Comparison of ENCODE assay signal across 5 cellular contexts in the genomic region with DNA sequence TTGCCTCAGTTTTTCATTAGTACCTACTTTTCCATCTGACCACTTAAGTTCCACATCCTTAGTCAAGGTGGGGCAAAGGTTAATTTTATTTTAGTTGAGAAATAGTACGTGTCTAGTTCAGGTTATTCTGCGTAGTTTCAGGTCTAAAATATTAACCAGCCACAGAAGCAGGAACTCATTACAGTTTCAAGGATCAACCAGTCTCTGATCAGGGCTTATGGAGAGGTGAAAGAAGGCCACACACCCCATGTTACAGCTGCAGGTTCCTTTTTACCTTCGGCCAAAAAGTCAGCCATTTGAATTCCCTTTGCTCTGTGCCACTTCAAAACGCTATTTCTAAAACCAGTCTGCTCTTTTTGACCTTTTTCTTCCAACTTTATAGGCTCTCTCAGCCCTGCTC.
"Had no signal": no experiment of that assay in that cellular context is flagged by ENCODE, and none has a peak within 500 bp of the region (broad histone marks: within the 10 kb centered on the region; RNA-seq: fewer than 3 reads in every experiment).

No MANE protein-coding gene starts in this region.

- H3K9ac ChIP-seq: GM23248 had no signal

- H3K4me1 Mint-ChIP-seq: H9 had no signal

- H2AFZ ChIP-seq: GM23248 had no signal

- H3K4me3 ChIP-seq: GM23248, K562 had no signal

- H3K27ac ChIP-seq: GM23248 had no signal

- ATAC-seq: K562 had no signal

- DNase-seq: GM23248, H9, HCEC 1CT, IMR-90 had no signal

- H3K9me3 Mint-ChIP-seq: H9 had no signal

- H3K4me3 Mint-ChIP-seq: H9 had no signal
